8 cellular contexts compared by ENCODE assay signal in genomic region chr5:77210091-77211012, GRCh38. TPM values are rescaled to one million over a fixed set of nuclear protein-coding genes. Genes with fewer than 3 reads are reported as not detected.
A peak's percentile ranks its signal among the peaks of the same experiment; 100 is the strongest.
DNase-seq lines count a peak whose midpoint lies in the region; ATAC-seq and TF ChIP-seq lines count a peak whose summit lies in the region.

TSS of gene PDE8B (plus strand) at chr5:77210680. CDS start at chr5:77210926, 246 bp downstream.

- DNase-seq in GM03348 (ENCODE audit: low spot score) (peak; percentile 48), SJSA1 (ENCODE audit: low read depth in 1 of 2, low spot score in 2 of 2) (no peak), SHP77 treated with DMSO at 0.1 percent for 48 hours (lab: John Stamatoyannopoulos, UW) (no peak), ACHN (no peak), GOT3 (lab: John Stamatoyannopoulos, UW) (no peak)

- no peaks in the 10 kb centered on the region for H3K9me2 ChIP-seq in neural cell (ENCODE audit: insufficient read depth, low read length)

- WGBS in esophagus, 2 donors, result 2% methylated on average over 57 to 116 of the region's 116 CpGs

- no peak within 1 kb of the TSS for H2AFZ ChIP-seq in neural cell (ENCODE audit: low read depth, low read length)

- peak within 1 kb of the TSS; percentile 25 for H3K9ac ChIP-seq in neural cell (ENCODE audit: low read length)

- H3F3A ChIP-seq in neural cell (ENCODE audit: insufficient read depth, low read length, poor library complexity, severe bottlenecking), result no peaks in the 10 kb centered on the region

- H3K4me3 ChIP-seq in SJSA1 (peak within 1 kb of the TSS; percentile 39), esophagus (ENCODE audit: low read depth in 1 of 2, low read length in 2 of 2) (peak within 1 kb of the TSS; percentile 60 to 69), neural cell (ENCODE audit: low read length) (peak within 1 kb of the TSS; percentile 63)

- H3K27me3 ChIP-seq in SJSA1 (replicated peaks) (peaks cover 59% of the 10 kb centered on the region), esophagus (ENCODE audit: control insufficient read depth in 1 of 2, insufficient read depth in 2 of 2, low read length in 2 of 2) (peaks cover 2 to 10% of the 10 kb centered on the region in 2 donors), neural cell (ENCODE audit: insufficient read depth, low read depth, low read length) (peaks cover 44% of the 10 kb centered on the region)

- H3K27ac ChIP-seq in SJSA1 (no peak within 1 kb of the TSS), esophagus (ENCODE audit: low read depth in 2 of 2, low read length in 1 of 2) (no peak within 1 kb of the TSS), neural cell (ENCODE audit: low read length) (no peak within 1 kb of the TSS)

- ATAC-seq in HG03196 (IDR thresholded peaks at IDR 0.05; ENCODE audit: unreplicated experiment), result no peak

- H4K20me1 ChIP-seq in neural cell (ENCODE audit: insufficient read depth), result no peaks in the 10 kb centered on the region

- no peak within 1 kb of the TSS for H3K4me2 ChIP-seq in neural cell (ENCODE audit: low read length)

- H3K9me3 ChIP-seq in SJSA1 (replicated peaks) (no peaks in the 10 kb centered on the region; the same call in 1 of the 2 replicates), esophagus (ENCODE audit: control insufficient read depth in 2 of 2, insufficient read depth in 1 of 2, low read depth in 1 of 2, low read length in 1 of 2) (peaks cover 0 to 3% of the 10 kb centered on the region in 2 donors), neural cell (ENCODE audit: low read length) (no peaks in the 10 kb centered on the region)

- H3K79me2 ChIP-seq in neural cell (replicated peaks; ENCODE audit: insufficient read depth, low read length), result no peaks in the 10 kb centered on the region

- H3K36me3 ChIP-seq in SJSA1 (no peaks in the 10 kb centered on the region), esophagus (ENCODE audit: control insufficient read depth in 2 of 2, insufficient read depth in 2 of 2, low read length in 1 of 2) (no peaks in the 10 kb centered on the region), neural cell (ENCODE audit: insufficient read depth, low read length) (no peaks in the 10 kb centered on the region)

- no peak for TF ChIP-seq RAD21 in neural cell (conservative IDR thresholded peaks at IDR 0.05)

- no peak for TF ChIP-seq EP300 in neural cell (conservative IDR thresholded peaks at IDR 0.05; ENCODE audit: poor library complexity, severe bottlenecking)

- TF ChIP-seq CTCF in neural cell (IDR thresholded peaks at IDR 0.05; ENCODE audit: poor library complexity, severe bottlenecking), result no peak

- H3K4me1 ChIP-seq in SJSA1 (replicated peaks) (peaks cover 11% of the 10 kb centered on the region), esophagus (ENCODE audit: control insufficient read depth in 2 of 2, insufficient read depth in 2 of 2, low read length in 1 of 2) (peaks cover 4% of the 10 kb centered on the region in 2 donors)

- in situ Hi-C loops in ACHN (cut with HindIII; ENCODE audit: low pct_ligation_motif_present, low pct_unique_long_range_greater_than_20kb, low sequenced_read_pairs), result no loop called here

TF ChIP-seq in neural cell, 6 proteins besides CTCF, POLR2A, EP300 and RAD21:
- TF ChIP-seq EZH2 (IDR thresholded peaks at IDR 0.05; ENCODE audit: borderline replicate concordance, insufficient read depth, low read length, poor library complexity, severe bottlenecking) (no peak), POLR2AphosphoS5 (IDR thresholded peaks at IDR 0.05) (no peak), SMC3 (conservative IDR thresholded peaks at IDR 0.05; ENCODE audit: poor library complexity) (no peak), MXI1 (conservative IDR thresholded peaks at IDR 0.05; ENCODE audit: poor library complexity, severe bottlenecking) (no peak)
- TF ChIP-seq, protein P1, sequence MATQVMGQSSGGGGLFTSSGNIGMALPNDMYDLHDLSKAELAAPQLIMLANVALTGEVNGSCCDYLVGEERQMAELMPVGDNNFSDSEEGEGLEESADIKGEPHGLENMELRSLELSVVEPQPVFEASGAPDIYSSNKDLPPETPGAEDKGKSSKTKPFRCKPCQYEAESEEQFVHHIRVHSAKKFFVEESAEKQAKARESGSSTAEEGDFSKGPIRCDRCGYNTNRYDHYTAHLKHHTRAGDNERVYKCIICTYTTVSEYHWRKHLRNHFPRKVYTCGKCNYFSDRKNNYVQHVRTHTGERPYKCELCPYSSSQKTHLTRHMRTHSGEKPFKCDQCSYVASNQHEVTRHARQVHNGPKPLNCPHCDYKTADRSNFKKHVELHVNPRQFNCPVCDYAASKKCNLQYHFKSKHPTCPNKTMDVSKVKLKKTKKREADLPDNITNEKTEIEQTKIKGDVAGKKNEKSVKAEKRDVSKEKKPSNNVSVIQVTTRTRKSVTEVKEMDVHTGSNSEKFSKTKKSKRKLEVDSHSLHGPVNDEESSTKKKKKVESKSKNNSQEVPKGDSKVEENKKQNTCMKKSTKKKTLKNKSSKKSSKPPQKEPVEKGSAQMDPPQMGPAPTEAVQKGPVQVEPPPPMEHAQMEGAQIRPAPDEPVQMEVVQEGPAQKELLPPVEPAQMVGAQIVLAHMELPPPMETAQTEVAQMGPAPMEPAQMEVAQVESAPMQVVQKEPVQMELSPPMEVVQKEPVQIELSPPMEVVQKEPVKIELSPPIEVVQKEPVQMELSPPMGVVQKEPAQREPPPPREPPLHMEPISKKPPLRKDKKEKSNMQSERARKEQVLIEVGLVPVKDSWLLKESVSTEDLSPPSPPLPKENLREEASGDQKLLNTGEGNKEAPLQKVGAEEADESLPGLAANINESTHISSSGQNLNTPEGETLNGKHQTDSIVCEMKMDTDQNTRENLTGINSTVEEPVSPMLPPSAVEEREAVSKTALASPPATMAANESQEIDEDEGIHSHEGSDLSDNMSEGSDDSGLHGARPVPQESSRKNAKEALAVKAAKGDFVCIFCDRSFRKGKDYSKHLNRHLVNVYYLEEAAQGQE (IDR thresholded peaks at IDR 0.05; ENCODE audit: borderline replicate concordance), result no peak

RNA-seq across cellular contexts. Expression of gene PDE8B, which starts in this region (rescaled TPM):
- not detected in 2 replicates for total RNA-seq in SJSA1 (2014; rRNA removed; shearing (Covaris generic))
- polyA plus RNA-seq in esophagus (under 1 TPM; 0.31 to 0.66 TPM), neural cell (0.10 and 0.22 TPM in 2 replicates)
- polyA minus RNA-seq in neural cell, result 0.49 and 0.81 TPM in 2 replicates
